In genomic region chr5:88226881-88227450, GRCh38 we compare ENCODE assay signal across 12 cellular contexts. TPM values are rescaled to one million over a fixed set of nuclear protein-coding genes. Genes with fewer than 3 reads are reported as not detected.
DNase-seq lines count a peak whose midpoint lies in the region; ATAC-seq and TF ChIP-seq lines count a peak whose summit lies in the region.
"Had no signal": no experiment of that assay in that cellular context is flagged by ENCODE, and none has a peak within 500 bp of the region (broad histone marks: within the 10 kb centered on the region; RNA-seq: fewer than 3 reads in every experiment).

No MANE protein-coding gene starts in this region.

- DNase-seq in effector memory CD4-positive, alpha-beta T cell: no peak
- no peak for DNase-seq in NCI-H69 (lab: John Stamatoyannopoulos, UW)
- no peak for DNase-seq in upper lobe of right lung
- DNase-seq in posterior cingulate gyrus: no peak
- DNase-seq: hypothalamus, midbrain, right lobe of liver had no signal

- no peaks in the 10 kb centered on the region for H3K4me1 ChIP-seq in effector memory CD4-positive, alpha-beta T cell (ENCODE audit: control insufficient read depth, insufficient read depth, low read length, poor library complexity, severe bottlenecking)
- no peaks in the 10 kb centered on the region for H3K4me1 ChIP-seq in upper lobe of right lung
- H3K4me1 ChIP-seq: BLaER1 treated with 17β-estradiol and CSF1 and Interleukin-3, amounts not matched to agents 10 nM and 100 nM; right lobe of liver had no signal

- no peaks in the 10 kb centered on the region for H3K27me3 ChIP-seq in effector memory CD4-positive, alpha-beta T cell (replicated peaks; ENCODE audit: control insufficient read depth, insufficient read depth, low read length, poor library complexity, severe bottlenecking)
- no peaks in the 10 kb centered on the region for H3K27me3 ChIP-seq in upper lobe of right lung
- H3K27me3 ChIP-seq: BLaER1 treated with 17β-estradiol and CSF1 and Interleukin-3, amounts not matched to agents 10 nM and 100 nM; right lobe of liver had no signal

- ATAC-seq in GM18498 (IDR thresholded peaks at IDR 0.05; ENCODE audit: unreplicated experiment) (peak; percentile 65), GM19395 (IDR thresholded peaks at IDR 0.05; ENCODE audit: unreplicated experiment) (peak; percentile 86), HG02759 (IDR thresholded peaks at IDR 0.05; ENCODE audit: unreplicated experiment) (peak; percentile 80), HG03520 (IDR thresholded peaks at IDR 0.05; ENCODE audit: unreplicated experiment) (peak; percentile 78), upper lobe of right lung (no peak)
- ATAC-seq: right lobe of liver had no signal

- intact Hi-C loops in upper lobe of right lung (cut with DNase I) (no loop called here), posterior cingulate gyrus (cut with DNase I) (no loop called here)

- H3K9me3 ChIP-seq in effector memory CD4-positive, alpha-beta T cell (ENCODE audit: control insufficient read depth, low read length): no peaks in the 10 kb centered on the region
- H3K9me3 ChIP-seq in upper lobe of right lung: no peaks in the 10 kb centered on the region
- H3K9me3 ChIP-seq: BLaER1 treated with 17β-estradiol and CSF1 and Interleukin-3, amounts not matched to agents 10 nM and 100 nM; right lobe of liver had no signal

- H3K36me3 ChIP-seq in effector memory CD4-positive, alpha-beta T cell (ENCODE audit: control insufficient read depth, insufficient read depth, low read length): no peaks in the 10 kb centered on the region
- peaks cover 20% of the 10 kb centered on the region for H3K36me3 ChIP-seq in upper lobe of right lung
- H3K36me3 ChIP-seq: right lobe of liver had no signal

- H3K27ac ChIP-seq in effector memory CD4-positive, alpha-beta T cell (ENCODE audit: insufficient read depth, low read length, poor library complexity, severe bottlenecking): no peak overlapping the region
- no peak overlapping the region for H3K27ac ChIP-seq in upper lobe of right lung
- H3K27ac ChIP-seq: BLaER1 treated with 17β-estradiol and CSF1 and Interleukin-3, amounts not matched to agents 10 nM and 100 nM; right lobe of liver had no signal

- no peak overlapping the region for H3K4me3 ChIP-seq in effector memory CD4-positive, alpha-beta T cell (ENCODE audit: insufficient read depth, low read depth, low read length, poor library complexity, severe bottlenecking)
- H3K4me3 ChIP-seq in upper lobe of right lung: no peak overlapping the region
- H3K4me3 ChIP-seq: BLaER1 treated with 17β-estradiol and CSF1 and Interleukin-3, amounts not matched to agents 10 nM and 100 nM; right lobe of liver had no signal

- TF ChIP-seq CTCF in upper lobe of right lung (IDR thresholded peaks at IDR 0.05): no peak

RNA-seq across cellular contexts. Expression of gene TMEM161B, which starts 41.7 kb away (rescaled TPM):
- total RNA-seq in upper lobe of right lung: 23.5 TPM
